27 cellular contexts compared by ENCODE assay signal in genomic region chr7:16936626-16937422, GRCh38. TPM values are rescaled to one million over a fixed set of nuclear protein-coding genes. Genes with fewer than 3 reads are reported as not detected.
"Had no signal": no experiment of that assay in that cellular context is flagged by ENCODE, and none has a peak within 500 bp of the region (broad histone marks: within the 10 kb centered on the region; RNA-seq: fewer than 3 reads in every experiment).

No MANE protein-coding gene starts in this region.

- H3K9ac ChIP-seq: SK-N-SH had no signal

- ATAC-seq: Panc1, PC-3, T-cell had no signal

- H3K4me2 ChIP-seq: SK-N-SH had no signal

- H3K9me3 ChIP-seq: SJSA1, SK-N-SH had no signal

- H3K27ac ChIP-seq: HL-60, SJSA1 had no signal

- H3K27me3 ChIP-seq: SJSA1 had no signal

- DNase-seq: Karpas-422, KG1, MM.1S, NCI-H1092 treated with DMSO at 0.1 percent for 48 hours, NCI-H1436, NCI-H187, NCI-H2029, NCI-H2081 treated with DMSO at 0.1 percent for 48 hours, NCI-H2171, NCI-H226, NCI-H446, NCI-H510A, NCI-H524 treated with DMSO at 0.1 percent for 48 hours, NCI-H69, NCI-H774, PC-3, Right ventricle myocardium superior, SIG-M5, SK-N-SH, SW 1271, T-cell had no signal

- H3K4me3 ChIP-seq: SJSA1 had no signal

- H3K36me3 ChIP-seq: SJSA1 had no signal

- FAIRE-seq: HTR-8/SVneo had no signal

RNA-seq across cellular contexts. Expression of gene AGR3, which starts 55.0 kb away (rescaled TPM):
- total RNA-seq: M059J, PC-3, Right ventricle myocardium superior, RPMI7951, SJSA1, T-cell had no signal
- polyA plus RNA-seq: SK-N-SH had no signal
